22 cellular contexts compared by ENCODE assay signal in the genomic region with DNA sequence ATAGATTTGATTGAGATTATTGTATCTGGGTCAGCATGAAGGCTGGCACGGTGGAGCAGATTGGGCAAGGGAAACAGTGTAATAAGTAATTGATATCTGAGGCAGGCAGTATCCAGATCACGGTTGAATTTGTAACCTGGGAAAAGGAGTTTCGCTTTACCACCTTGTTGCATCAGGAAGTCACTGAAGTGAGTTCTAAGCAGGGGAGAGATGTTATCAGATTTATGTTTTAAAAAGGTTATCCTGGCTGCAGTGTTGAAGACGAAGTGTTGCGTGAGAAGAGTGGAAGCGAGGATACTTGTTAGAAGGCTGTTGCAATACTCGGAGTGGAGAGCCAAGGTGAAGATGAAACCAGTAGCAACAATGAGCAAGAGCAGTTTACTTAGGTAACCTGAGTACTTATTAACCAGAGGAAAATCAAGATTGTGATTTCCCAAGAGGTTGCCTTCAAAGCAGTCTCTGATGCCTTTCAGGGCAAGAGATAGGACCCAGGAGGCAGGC.
A peak's percentile ranks its signal among the peaks of the same experiment; 100 is the strongest.
DNase-seq lines count a peak whose midpoint lies in the region; ATAC-seq and TF ChIP-seq lines count a peak whose summit lies in the region.
"Had no signal": no experiment of that assay in that cellular context is flagged by ENCODE, and none has a peak within 500 bp of the region (broad histone marks: within the 10 kb centered on the region; RNA-seq: fewer than 3 reads in every experiment).

No MANE protein-coding gene starts in this region.

- ATAC-seq in WTC11 (no peak), GM19395 (IDR thresholded peaks at IDR 0.05; ENCODE audit: unreplicated experiment) (no peak), GM18909 (IDR thresholded peaks at IDR 0.05; ENCODE audit: poor library complexity, unreplicated experiment) (no peak)
- ATAC-seq in stimulated activated naive CD8-positive, alpha-beta T cell treated with anti-CD3 and anti-CD28 coated beads, Interleukin-15, Interleukin-2, amounts not matched to agents 100 U/mL and 50 U/mL, for 24 hours, result no peak
- ATAC-seq: left cardiac atrium, T-helper 17 cell had no signal

- no peak for TF ChIP-seq EP300 in stomach (IDR thresholded peaks at IDR 0.05)

- POLR2A ChIA-PET in WTC11 (lab: Charles Lee), result no interaction called here

- CTCF ChIA-PET in WTC11 (lab: Charles Lee), result no interaction called here

- H3K27me3 Mint-ChIP-seq in WTC11 (ENCODE audit: low read depth), result no peaks in the 10 kb centered on the region
- H3K27me3 Mint-ChIP-seq in progenitor cell of endocrine pancreas, result no peaks in the 10 kb centered on the region
- H3K27me3 Mint-ChIP-seq: activated CD4-positive, alpha-beta memory T cell treated with anti-CD3 and anti-CD28 coated beads for 36 hours; activated T-cell treated with anti-CD3 and anti-CD28 coated beads, Interleukin-2, amount 50 U/mL, for 24 hours had no signal

- no peak overlapping the region for H3K4me3 Mint-ChIP-seq in WTC11
- H3K4me3 Mint-ChIP-seq in progenitor cell of endocrine pancreas (ENCODE audit: low read depth), result peak overlapping the region; percentile 18
- H3K4me3 Mint-ChIP-seq: activated CD4-positive, alpha-beta memory T cell treated with anti-CD3 and anti-CD28 coated beads for 36 hours; activated naive CD4-positive, alpha-beta T cell treated with anti-CD3 and anti-CD28 coated beads, Interleukin-2, amount 50 U/mL, for 24 hours; activated T-cell treated with anti-CD3 and anti-CD28 coated beads, Interleukin-2, amount 50 U/mL, for 24 hours; T-helper 17 cell had no signal

- no peak overlapping the region for H3K4me3 ChIP-seq in stomach
- H3K4me3 ChIP-seq: sigmoid colon, SJCRH30, transverse colon had no signal

- no peaks in the 10 kb centered on the region for H3K4me1 Mint-ChIP-seq in WTC11
- H3K4me1 Mint-ChIP-seq in progenitor cell of endocrine pancreas (ENCODE audit: low read depth), result peaks cover 11% of the 10 kb centered on the region

- intact Hi-C loops in stomach (cut with DNase I; ENCODE audit: low total_unique reads), result no loop called here

- H3K4me1 ChIP-seq in stomach, result no peaks in the 10 kb centered on the region
- H3K4me1 ChIP-seq: sigmoid colon, SJCRH30, transverse colon had no signal

- no peaks in the 10 kb centered on the region for H3K9me3 ChIP-seq in stomach
- H3K9me3 ChIP-seq: sigmoid colon, SJCRH30, transverse colon had no signal

- peak overlapping the region in 1 of 5 donors; percentile 35 for H3K27ac ChIP-seq in stomach
- H3K27ac ChIP-seq: sigmoid colon, SJCRH30, transverse colon, VCaP had no signal

- peak; percentile 17 for DNase-seq in HuH-7 (ENCODE audit: low spot score)
- DNase-seq in WTC11 (ENCODE audit: low spot score), result no peak
- DNase-seq in kidney tubule cell (ENCODE audit: low spot score), result peak; percentile 72
- DNase-seq in progenitor cell of endocrine pancreas (ENCODE audit: low spot score, unreplicated experiment), result no peak
- DNase-seq in stomach, result no peak
- DNase-seq in stimulated activated naive CD8-positive, alpha-beta T cell treated with anti-CD3 and anti-CD28 coated beads, Interleukin-15, Interleukin-2, amounts not matched to agents 100 U/mL and 50 U/mL, for 24 hours, result no peak
- DNase-seq: activated CD4-positive, alpha-beta memory T cell treated with anti-CD3 and anti-CD28 coated beads for 36 hours; activated T-cell treated with anti-CD3 and anti-CD28 coated beads, Interleukin-2, amount 50 U/mL, for 24 hours; hypothalamus; left cardiac atrium; NCI-H1092; NCI-H2081 treated with DMSO at 0.1 percent for 48 hours; occipital lobe; sigmoid colon; SJCRH30; stimulated activated naive CD4-positive, alpha-beta T cell treated with Interleukin-2 at 50 U/mL for 16 hours; T-helper 17 cell; transverse colon had no signal

- no peaks in the 10 kb centered on the region for H3K36me3 Mint-ChIP-seq in WTC11
- no peaks in the 10 kb centered on the region for H3K36me3 Mint-ChIP-seq in progenitor cell of endocrine pancreas (ENCODE audit: insufficient read depth)
- H3K36me3 Mint-ChIP-seq: activated CD4-positive, alpha-beta memory T cell treated with anti-CD3 and anti-CD28 coated beads for 36 hours; activated naive CD4-positive, alpha-beta T cell treated with anti-CD3 and anti-CD28 coated beads, Interleukin-2, amount 50 U/mL, for 24 hours had no signal

- no peaks in the 10 kb centered on the region for H3K27me3 ChIP-seq in stomach
- H3K27me3 ChIP-seq: SJCRH30, transverse colon had no signal

- H3K27ac Mint-ChIP-seq in WTC11 (peak overlapping the region; percentile 38), progenitor cell of endocrine pancreas (peak overlapping the region; percentile 26)
- H3K27ac Mint-ChIP-seq: activated CD4-positive, alpha-beta memory T cell treated with anti-CD3 and anti-CD28 coated beads for 36 hours; activated naive CD4-positive, alpha-beta T cell treated with anti-CD3 and anti-CD28 coated beads, Interleukin-2, amount 50 U/mL, for 24 hours; activated T-cell treated with anti-CD3 and anti-CD28 coated beads, Interleukin-2, amount 50 U/mL, for 24 hours; T-helper 17 cell had no signal

- H3K9me3 Mint-ChIP-seq in WTC11, result no peaks in the 10 kb centered on the region
- peaks cover 5% of the 10 kb centered on the region for H3K9me3 Mint-ChIP-seq in progenitor cell of endocrine pancreas (ENCODE audit: low read depth)
- H3K9me3 Mint-ChIP-seq: activated CD4-positive, alpha-beta memory T cell treated with anti-CD3 and anti-CD28 coated beads for 36 hours; activated naive CD4-positive, alpha-beta T cell treated with anti-CD3 and anti-CD28 coated beads, Interleukin-2, amount 50 U/mL, for 24 hours; activated T-cell treated with anti-CD3 and anti-CD28 coated beads, Interleukin-2, amount 50 U/mL, for 24 hours had no signal

- 61 to 73% (median 69%) methylated on average over 7 of the region's 7 CpGs for WGBS in stomach, 5 donors

- no peaks in the 10 kb centered on the region for H3K36me3 ChIP-seq in stomach
- H3K36me3 ChIP-seq: sigmoid colon, SJCRH30, transverse colon had no signal

- TF ChIP-seq CTCF in WTC11 (IDR thresholded peaks at IDR 0.05) (no peak), progenitor cell of endocrine pancreas (IDR thresholded peaks at IDR 0.05; ENCODE audit: unreplicated experiment) (no peak), stomach (IDR thresholded peaks at IDR 0.05) (no peak)

- no peak for TF ChIP-seq POLR2A in stomach (IDR thresholded peaks at IDR 0.05)

TF ChIP-seq in WTC11, 78 proteins besides CTCF, POLR2A, EP300 and RAD21:
- TF ChIP-seq JAZF1 (CRISPR knock-in tag; IDR thresholded peaks at IDR 0.05) (no peak), GABPB1 (CRISPR knock-in tag; IDR thresholded peaks at IDR 0.05) (peak; percentile 94)
TF ChIP-seq in WTC11: peak in this region for 1.

Comparison
In these comparisons a context has a peak if more than half of its experiments do, and no peak if none do; other contexts are left out.
1. DNase-seq: peak in HuH-7 (single experiment) and kidney tubule cell (single experiment); none in WTC11 (single experiment), progenitor cell of endocrine pancreas (single experiment), stomach (single experiment) and stimulated activated naive CD8-positive, alpha-beta T cell treated with anti-CD3 and anti-CD28 coated beads, Interleukin-15, Interleukin-2, amounts not matched to agents 100 U/mL and 50 U/mL, for 24 hours (single experiment).